Comparison of ENCODE assay signal across 19 cellular contexts in the genomic region with DNA sequence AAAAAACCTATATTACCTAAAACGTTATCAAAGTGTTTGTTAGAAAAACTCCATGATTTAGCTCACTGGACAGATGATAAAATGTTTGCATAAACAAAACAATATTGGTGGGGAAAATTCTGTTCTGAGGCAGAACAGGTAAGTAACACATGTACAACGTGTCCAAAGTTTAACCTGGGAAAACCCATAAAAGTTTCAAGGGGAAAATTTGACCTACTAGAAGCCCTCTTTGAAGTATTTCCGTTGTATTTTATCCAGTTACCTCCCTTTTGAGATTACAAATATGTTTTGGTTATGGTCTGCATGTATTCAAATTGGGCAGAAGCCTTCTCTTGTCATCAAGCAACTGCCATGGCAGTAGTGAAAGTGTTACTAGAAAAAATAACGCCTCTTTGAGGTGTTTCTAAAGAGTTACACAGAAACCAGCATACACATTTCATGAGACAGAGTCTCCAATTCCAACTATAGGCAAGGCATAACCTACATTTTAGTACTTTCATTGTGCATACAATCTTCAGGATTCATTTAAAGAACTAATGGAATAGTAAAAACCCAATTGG. TPM values are rescaled to one million over a fixed set of nuclear protein-coding genes. Genes with fewer than 3 reads are reported as not detected.
DNase-seq lines count a peak whose midpoint lies in the region; ATAC-seq and TF ChIP-seq lines count a peak whose summit lies in the region.
"Had no signal": no experiment of that assay in that cellular context is flagged by ENCODE, and none has a peak within 500 bp of the region (broad histone marks: within the 10 kb centered on the region; RNA-seq: fewer than 3 reads in every experiment).

No MANE protein-coding gene starts in this region.

- no peak overlapping the region for H3K4me3 ChIP-seq in upper lobe of right lung
- H3K4me3 ChIP-seq in neural progenitor cell = no peak overlapping the region
- H3K4me3 ChIP-seq: Peyer's patch, upper lobe of left lung had no signal

- H3F3A ChIP-seq in neural progenitor cell (ENCODE audit: low read depth) = no peaks in the 10 kb centered on the region

- H3K36me3 ChIP-seq in upper lobe of right lung = no peaks in the 10 kb centered on the region
- no peaks in the 10 kb centered on the region for H3K36me3 ChIP-seq in neural progenitor cell
- H3K36me3 ChIP-seq: Peyer's patch, upper lobe of left lung had no signal

- intact Hi-C loops in upper lobe of right lung (cut with DNase I) = no loop called here

- H3K27me3 Mint-ChIP-seq in activated T-cell treated with anti-CD3 and anti-CD28 coated beads, Interleukin-2, amount 50 U/mL, for 72 hours (ENCODE audit: low read depth) = no peaks in the 10 kb centered on the region
- no peaks in the 10 kb centered on the region for H3K27me3 Mint-ChIP-seq in neural progenitor cell (ENCODE audit: insufficient read depth, low read depth)

- ATAC-seq in GM18498 (IDR thresholded peaks at IDR 0.05; ENCODE audit: unreplicated experiment) (peak; percentile 76), GM19351 (IDR thresholded peaks at IDR 0.05; ENCODE audit: unreplicated experiment) (peak; percentile 85), HG02623 (IDR thresholded peaks at IDR 0.05; ENCODE audit: unreplicated experiment) (peak; percentile 81), HG03342 (IDR thresholded peaks at IDR 0.05; ENCODE audit: unreplicated experiment) (peak; percentile 77), upper lobe of right lung (no peak), HG02970 (IDR thresholded peaks at IDR 0.05; ENCODE audit: low FRiP score, unreplicated experiment) (no peak)
- no peak for ATAC-seq in activated T-cell treated with anti-CD3 and anti-CD28 coated beads, Interleukin-2, amount 50 U/mL, for 72 hours (replicated peaks in 1 of 2)
- ATAC-seq: right cardiac atrium had no signal

- H3K27me3 ChIP-seq in upper lobe of right lung (no peaks in the 10 kb centered on the region), neural progenitor cell (no peaks in the 10 kb centered on the region)
- H3K27me3 ChIP-seq: Peyer's patch, upper lobe of left lung had no signal

- no peaks in the 10 kb centered on the region for H3K79me2 ChIP-seq in neural progenitor cell (ENCODE audit: low read depth)

- H3K36me3 Mint-ChIP-seq in activated T-cell treated with anti-CD3 and anti-CD28 coated beads, Interleukin-2, amount 50 U/mL, for 72 hours (ENCODE audit: insufficient read depth in 2 of 2) = peaks cover 0 to 4% of the 10 kb centered on the region in 2 donors
- H3K36me3 Mint-ChIP-seq in neural progenitor cell = no peaks in the 10 kb centered on the region

- H3K9ac ChIP-seq in neural progenitor cell = no peak overlapping the region

- no peak for DNase-seq in upper lobe of right lung
- DNase-seq in activated T-cell treated with anti-CD3 and anti-CD28 coated beads, Interleukin-2, amount 50 U/mL, for 72 hours = no peak
- no peak for DNase-seq in neural progenitor cell (ENCODE audit: low spot score)
- DNase-seq: activated CD8-positive, alpha-beta memory T cell treated with anti-CD3 and anti-CD28 coated beads, Interleukin-2, amount 50 U/mL, for 4 hours; central memory CD4-positive, alpha-beta T cell; immature natural killer cell; KG1; NCI-H1417 treated with DMSO at 0.1 percent for 48 hours; NCI-H510A; Peyer's patch; right cardiac atrium; stimulated activated CD4-positive, alpha-beta T cell treated with anti-CD3 and anti-CD28 coated beads, Interleukin-2, amount 100 ng/mL, for 48 hours; upper lobe of left lung had no signal

- no peak for TF ChIP-seq CTCF in upper lobe of right lung (IDR thresholded peaks at IDR 0.05)
- no peak for TF ChIP-seq CTCF in neural progenitor cell (IDR thresholded peaks at IDR 0.05)

- no peak overlapping the region for H3K27ac Mint-ChIP-seq in activated T-cell treated with anti-CD3 and anti-CD28 coated beads, Interleukin-2, amount 50 U/mL, for 72 hours
- H3K27ac Mint-ChIP-seq in neural progenitor cell = no peak overlapping the region
- H3K27ac Mint-ChIP-seq: immature natural killer cell, nephron had no signal

- H3K4me3 Mint-ChIP-seq in activated T-cell treated with anti-CD3 and anti-CD28 coated beads, Interleukin-2, amount 50 U/mL, for 72 hours = no peak overlapping the region
- H3K4me3 Mint-ChIP-seq in neural progenitor cell = no peak overlapping the region
- H3K4me3 Mint-ChIP-seq: immature natural killer cell, nephron had no signal

- no peaks in the 10 kb centered on the region for H3K9me3 ChIP-seq in upper lobe of right lung
- H3K9me3 ChIP-seq in neural progenitor cell (ENCODE audit: low read depth) = no peaks in the 10 kb centered on the region

- H3K27ac ChIP-seq in upper lobe of right lung = no peak overlapping the region
- no peak overlapping the region for H3K27ac ChIP-seq in neural progenitor cell
- H3K27ac ChIP-seq: Peyer's patch, upper lobe of left lung had no signal

- H3K4me1 ChIP-seq in upper lobe of right lung (no peaks in the 10 kb centered on the region), neural progenitor cell (no peaks in the 10 kb centered on the region)
- H3K4me1 ChIP-seq: Peyer's patch, upper lobe of left lung had no signal

- no peak overlapping the region for H2AFZ ChIP-seq in neural progenitor cell (replicated peaks)

- H3K9me3 Mint-ChIP-seq in activated T-cell treated with anti-CD3 and anti-CD28 coated beads, Interleukin-2, amount 50 U/mL, for 72 hours = peaks cover 4 to 10% of the 10 kb centered on the region in 2 donors
- H3K9me3 Mint-ChIP-seq in neural progenitor cell = no peaks in the 10 kb centered on the region

- no peaks in the 10 kb centered on the region for H4K20me1 ChIP-seq in neural progenitor cell (ENCODE audit: low read depth)

- H3K4me2 ChIP-seq in neural progenitor cell = no peak overlapping the region

- no peaks in the 10 kb centered on the region for H3K4me1 Mint-ChIP-seq in activated T-cell treated with anti-CD3 and anti-CD28 coated beads, Interleukin-2, amount 50 U/mL, for 72 hours (ENCODE audit: low read depth)
- H3K4me1 Mint-ChIP-seq in neural progenitor cell = no peaks in the 10 kb centered on the region
- H3K4me1 Mint-ChIP-seq: immature natural killer cell, nephron had no signal

RNA-seq across cellular contexts. Expression of gene PDC, which starts 58.0 kb away (rescaled TPM):
- not detected for total RNA-seq in upper lobe of right lung
- not detected for total RNA-seq in activated T-cell treated with anti-CD3 and anti-CD28 coated beads, Interleukin-2, amount 50 U/mL, for 72 hours
- total RNA-seq in neural progenitor cell (ENCODE audit: low replicate concordance) = not detected in 2 replicates
- total RNA-seq: Peyer's patch, right cardiac atrium, upper lobe of left lung had no signal

Comparison
In these comparisons a context has a peak if more than half of its experiments do, and no peak if none do; other contexts are left out.
1. ATAC-seq: peak in GM18498 (single experiment), GM19351 (single experiment), HG02623 (single experiment) and HG03342 (single experiment); none in upper lobe of right lung (single experiment), activated T-cell treated with anti-CD3 and anti-CD28 coated beads, Interleukin-2, amount 50 U/mL, for 72 hours (0 of 2) and HG02970 (single experiment).